ENCODE assay signal across 14 cellular contexts in genomic region chr3:27392950-27393679, GRCh38. TPM values are rescaled to one million over a fixed set of nuclear protein-coding genes. Genes with fewer than 3 reads are reported as not detected.
A peak's percentile ranks its signal among the peaks of the same experiment; 100 is the strongest.
DNase-seq lines count a peak whose midpoint lies in the region; ATAC-seq, FAIRE-seq and TF ChIP-seq lines count a peak whose summit lies in the region.
"Had no signal": no experiment of that assay in that cellular context is flagged by ENCODE, and none has a peak within 500 bp of the region (broad histone marks: within the 10 kb centered on the region; RNA-seq: fewer than 3 reads in every experiment).

No MANE protein-coding gene starts in this region.

- no peaks in the 10 kb centered on the region for H3K27me3 Mint-ChIP-seq in activated T-cell treated with anti-CD3 and anti-CD28 coated beads, Interleukin-2, amount 50 U/mL, for 24 hours

- no peaks in the 10 kb centered on the region for H3K9me3 Mint-ChIP-seq in activated T-cell treated with anti-CD3 and anti-CD28 coated beads, Interleukin-2, amount 50 U/mL, for 24 hours
- H3K9me3 Mint-ChIP-seq: WTC11 had no signal

- H3K4me3 ChIP-seq in WERI-Rb-1 (ENCODE audit: low read depth, low read length) (no peak overlapping the region), kidney (ENCODE audit: low read length in 2 of 2) (no peak overlapping the region)
- H3K4me3 ChIP-seq: MG63, prostate gland had no signal

- H3K4me1 ChIP-seq in kidney (ENCODE audit: control insufficient read depth in 1 of 2, insufficient read depth in 1 of 2, low read depth in 1 of 2, low read length in 2 of 2), result no peaks in the 10 kb centered on the region
- H3K4me1 ChIP-seq: prostate gland had no signal

- H3K36me3 Mint-ChIP-seq in activated T-cell treated with anti-CD3 and anti-CD28 coated beads, Interleukin-2, amount 50 U/mL, for 24 hours (ENCODE audit: low read depth), result peaks cover 80% of the 10 kb centered on the region

- no peak for DNase-seq in activated T-cell treated with anti-CD3 and anti-CD28 coated beads, Interleukin-2, amount 50 U/mL, for 24 hours
- DNase-seq in activated T-cell treated with anti-CD3 and anti-CD28 coated beads, Interleukin-2, amount 50 U/mL, for 1 hour, result no peak
- DNase-seq in NCI-H146 (lab: John Stamatoyannopoulos, UW), result no peak
- DNase-seq in WERI-Rb-1, result no peak
- no peak for DNase-seq in kidney
- DNase-seq in NCI-H146 treated with DMSO at 0.1 percent for 48 hours (lab: John Stamatoyannopoulos, UW; ENCODE audit: unreplicated experiment), result no peak
- DNase-seq: MG63 had no signal

- H3K27me3 ChIP-seq in WERI-Rb-1 (ENCODE audit: insufficient read depth, low read depth, severe bottlenecking), result no peaks in the 10 kb centered on the region
- H3K27me3 ChIP-seq: MG63 had no signal

- H3K9me3 ChIP-seq in WERI-Rb-1 (ENCODE audit: severe bottlenecking) (no peaks in the 10 kb centered on the region), kidney (ENCODE audit: control insufficient read depth in 1 of 2, low read length in 2 of 2) (no peaks in the 10 kb centered on the region)
- H3K9me3 ChIP-seq: MG63, prostate gland had no signal

- H3K9ac ChIP-seq in kidney (ENCODE audit: low read length in 2 of 2), result no peak overlapping the region

- H3K36me3 ChIP-seq in WERI-Rb-1, result peaks cover 9% of the 10 kb centered on the region
- no peaks in the 10 kb centered on the region for H3K36me3 ChIP-seq in kidney (ENCODE audit: control insufficient read depth in 1 of 2, insufficient read depth in 2 of 2, low read length in 2 of 2)
- H3K36me3 ChIP-seq: prostate gland had no signal

- H3K4me3 Mint-ChIP-seq in activated T-cell treated with anti-CD3 and anti-CD28 coated beads, Interleukin-2, amount 50 U/mL, for 24 hours, result no peak overlapping the region
- H3K4me3 Mint-ChIP-seq: WTC11 had no signal

- TF ChIP-seq CTCF in WERI-Rb-1 (IDR thresholded peaks at IDR 0.05; ENCODE audit: low read depth, low read length) (no peak), kidney (IDR thresholded peaks at IDR 0.05; ENCODE audit: borderline replicate concordance, extremely low read depth, insufficient read depth) (no peak)

- peak overlapping the region; percentile 56 for H3K27ac Mint-ChIP-seq in activated T-cell treated with anti-CD3 and anti-CD28 coated beads, Interleukin-2, amount 50 U/mL, for 24 hours

- no peak overlapping the region for H3K27ac ChIP-seq in WERI-Rb-1
- no peak overlapping the region for H3K27ac ChIP-seq in kidney (ENCODE audit: low read depth in 2 of 2, low read length in 2 of 2)
- H3K27ac ChIP-seq: prostate gland had no signal

- intact Hi-C loops in kidney (cut with DNase I), result no loop called here

- peaks cover 13% of the 10 kb centered on the region for H3K4me1 Mint-ChIP-seq in activated T-cell treated with anti-CD3 and anti-CD28 coated beads, Interleukin-2, amount 50 U/mL, for 24 hours (ENCODE audit: low read depth)
- H3K4me1 Mint-ChIP-seq: WTC11 had no signal

- ATAC-seq in GM21825 (IDR thresholded peaks at IDR 0.05; ENCODE audit: unreplicated experiment) (peak; percentile 87), HG03432 (IDR thresholded peaks at IDR 0.05; ENCODE audit: unreplicated experiment) (peak; percentile 89)
- ATAC-seq: esophagus mucosa, Right ventricle myocardium inferior, WTC11 had no signal

- FAIRE-seq in kidney (lab: Jason Lieb, UNC), result no peak
- FAIRE-seq: D721Med had no signal

RNA-seq across cellular contexts. Expression of gene NEK10, which starts 23.9 kb away (rescaled TPM):
- 4.1 TPM for total RNA-seq in kidney
- 1.0 TPM for polyA plus RNA-seq in kidney (ENCODE audit: insufficient read depth, low read depth, low replicate concordance)
